ENCODE assay signal across 9 cellular contexts in the genomic region with DNA sequence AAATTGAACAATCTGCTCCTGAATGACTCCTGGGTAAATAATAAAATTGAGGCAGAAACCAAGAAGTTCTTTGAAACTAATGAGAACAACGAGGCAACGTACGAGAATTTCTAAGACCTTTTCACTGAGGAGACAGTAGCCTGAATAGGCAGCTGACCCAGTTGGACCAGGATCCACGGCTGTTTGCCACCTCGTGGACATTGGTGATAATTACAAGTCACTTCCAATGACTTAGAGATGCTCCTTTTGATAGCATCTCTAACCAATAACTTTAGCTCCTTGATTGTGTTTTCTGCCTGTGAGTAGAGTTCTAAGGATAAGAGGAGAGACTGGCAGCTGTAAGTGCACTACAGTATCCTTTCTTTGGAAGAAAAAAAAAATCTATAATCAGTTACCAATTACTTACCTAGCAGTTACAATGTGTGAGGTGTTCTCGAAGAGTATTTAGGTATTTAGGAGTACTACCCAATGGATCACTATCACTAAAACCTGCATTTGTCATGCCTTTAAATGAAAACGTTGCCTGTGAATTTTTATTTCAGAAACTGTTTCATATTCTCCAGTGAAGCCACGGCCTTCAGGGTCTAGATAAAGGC. TPM values are rescaled to one million over a fixed set of nuclear protein-coding genes. Genes with fewer than 3 reads are reported as not detected.
DNase-seq lines count a peak whose midpoint lies in the region; ATAC-seq, FAIRE-seq and TF ChIP-seq lines count a peak whose summit lies in the region.
"Had no signal": no experiment of that assay in that cellular context is flagged by ENCODE, and none has a peak within 500 bp of the region (broad histone marks: within the 10 kb centered on the region; RNA-seq: fewer than 3 reads in every experiment).

No MANE protein-coding gene starts in this region.

- POLR2A ChIA-PET in Panc1 (lab: Charles Lee): no interaction called here

- no peaks in the 10 kb centered on the region for H3K27me3 ChIP-seq in Panc1 (ENCODE audit: control insufficient read depth, insufficient read depth, low read length)

- H3K9me3 Mint-ChIP-seq in osteocyte (ENCODE audit: unreplicated experiment): peaks cover 27% of the 10 kb centered on the region

- H3K27ac Mint-ChIP-seq in osteocyte (ENCODE audit: unreplicated experiment): no peak overlapping the region

- intact Hi-C loops in Panc1 (cut with micrococcal nuclease; ENCODE audit: unreplicated experiment): no loop called here

- H3K36me3 Mint-ChIP-seq in osteocyte (ENCODE audit: unreplicated experiment): no peaks in the 10 kb centered on the region

- no peaks in the 10 kb centered on the region for H3K9me3 ChIP-seq in Panc1 (ENCODE audit: control insufficient read depth, insufficient read depth, low read depth, low read length)

- no peak for TF ChIP-seq POLR2A in erythroblast (IDR thresholded peaks at IDR 0.05; ENCODE audit: low read length)

- no peaks in the 10 kb centered on the region for H3K4me1 Mint-ChIP-seq in osteocyte (ENCODE audit: unreplicated experiment)

- in situ Hi-C loops in Panc1 (cut with HindIII; ENCODE audit: low pct_unique_long_range_greater_than_20kb, low sequenced_read_pairs): no loop called here

- H3K27ac ChIP-seq in Panc1 (ENCODE audit: low read length): no peak overlapping the region
- H3K27ac ChIP-seq: epithelial cell of prostate had no signal

- no TSS peak for BruUV-seq in Panc1 (replicated peaks; lab: Mats Ljungman, UMichigan)

- TF ChIP-seq CTCF in AG09309 (IDR thresholded peaks at IDR 0.05; ENCODE audit: control insufficient read depth, insufficient read depth, low read depth, low read length, missing control alignments) (peak; percentile 14), GM12874 (IDR thresholded peaks at IDR 0.05; ENCODE audit: insufficient read depth, low read depth, low read length) (peak; percentile 41; the same call in 1 of the 2 replicates), Panc1 (IDR thresholded peaks at IDR 0.05) (peak; percentile 66), osteocyte (IDR thresholded peaks at IDR 0.05) (peak; percentile 48)

- CTCF ChIA-PET in Panc1 (lab: Charles Lee): interaction anchor here (0.6 kb wide), 1 partner anchor 31 kb away, joined by 5 read pairs; no protein-coding TSS in a partner anchor

- no peaks in the 10 kb centered on the region for H3K27me3 Mint-ChIP-seq in osteocyte (ENCODE audit: unreplicated experiment)

- peak; percentile 65 for ATAC-seq in HG02943 (IDR thresholded peaks at IDR 0.05; ENCODE audit: low read depth, unreplicated experiment)
- ATAC-seq in Panc1: no peak; the same call in 1 of the 2 replicates
- no peak for ATAC-seq in GM19328 (IDR thresholded peaks at IDR 0.05; ENCODE audit: unreplicated experiment)

- no peaks in the 10 kb centered on the region for H3K36me3 ChIP-seq in Panc1 (ENCODE audit: control insufficient read depth, insufficient read depth, low read length)

- H3K4me1 ChIP-seq in Panc1 (ENCODE audit: control insufficient read depth, insufficient read depth, low read length): no peaks in the 10 kb centered on the region

- no peak for DNase-seq in AG09309 (ENCODE audit: low read depth)
- peak; percentile 17 for DNase-seq in Panc1 (ENCODE audit: low read depth, low spot score)
- peak; percentile 45 to 56 for DNase-seq in erythroblast (lab: John Stamatoyannopoulos, UW)
- no peak for DNase-seq in osteocyte (ENCODE audit: extremely low spot score, unreplicated experiment)
- no peak for DNase-seq in frontal cortex (ENCODE audit: low spot score in 2 of 2)

- no peak overlapping the region for H3K4me3 ChIP-seq in AG09309 (ENCODE audit: control insufficient read depth, low read depth, low read length)
- no peak overlapping the region for H3K4me3 ChIP-seq in Panc1 (ENCODE audit: low read depth in 2 of 2, low read length in 2 of 2)

- FAIRE-seq in frontal cortex (lab: Jason Lieb, UNC): no peak

- H3K4me3 Mint-ChIP-seq in osteocyte (ENCODE audit: unreplicated experiment): no peak overlapping the region

RNA-seq across cellular contexts. Expression of gene CNTNAP5, which starts 31.3 kb away (rescaled TPM):
- not detected for total RNA-seq in Panc1 (2021; ENCODE audit: unreplicated experiment)
- not detected for polyA plus RNA-seq in Panc1 (2012; ENCODE audit: insufficient read length)
- not detected in 2 replicates for total RNA-seq in osteocyte
- total RNA-seq in frontal cortex: 30.6 TPM

Comparison
In these comparisons a context has a peak if more than half of its experiments do, and no peak if none do; other contexts are left out.
1. DNase-seq: peak in Panc1 (single experiment) and erythroblast (2 of 2); none in AG09309 (single experiment), osteocyte (single experiment) and frontal cortex (0 of 2).
2. CTCF ChIP-seq: peak in every context shown above with its lines; median percentile 66 in Panc1; 48 in osteocyte; 41 in GM12874; 14 in AG09309.
3. RNA of gene CNTNAP5, which starts 31.3 kb away (total RNA-seq): 30.6 TPM in frontal cortex (single experiment); not detected in Panc1 (single experiment) and not detected in osteocyte; every median in the first group is over 10 times any median in the second.